ENCODE assay signal across 38 cellular contexts in genomic region chr17:75439287-75439686, GRCh38.
"Had no signal": no experiment of that assay in that cellular context is flagged by ENCODE, and none has a peak within 500 bp of the region (broad histone marks: within the 10 kb centered on the region; RNA-seq: fewer than 3 reads in every experiment).

No MANE protein-coding gene starts in this region.

- H3K4me3 ChIP-seq: adrenal gland, body of pancreas, breast epithelium, PC-9 had no signal

- H3K4me2 ChIP-seq: KMS-11, PC-9 had no signal

- ATAC-seq: activated naive CD4-positive, alpha-beta T cell treated with anti-CD3 and anti-CD28 coated beads, Interleukin-2, amount 50 U/mL, for 72 hours; activated T-cell treated with anti-CD3 and anti-CD28 coated beads, Interleukin-2, amount 50 U/mL, for 4 hours; body of pancreas had no signal

- DNase-seq: activated B cell treated with CpG ODN at 0.5 μM for 24 hours; activated CD4-positive, alpha-beta memory T cell treated with anti-CD3 and anti-CD28 coated beads for 36 hours; activated CD4-positive, alpha-beta T cell treated with anti-CD3 and anti-CD28 coated beads for 4 hours; activated CD4-positive, alpha-beta T cell treated with anti-CD3 and anti-CD28 coated beads, Interleukin-2, amount 50 U/mL, for 1 hour; activated CD4-positive, CD25-positive, alpha-beta regulatory T cell treated with anti-CD3 and anti-CD28 coated beads, Interleukin-2, amount 50 U/mL, for 72 hours; activated CD8-positive, alpha-beta memory T cell treated with anti-CD3 and anti-CD28 coated beads, Interleukin-2, amount 50 U/mL, for 4 hours; activated gamma-delta T cell treated with Interleukin-2 at 50 U/mL for 16 hours; activated naive CD4-positive, alpha-beta T cell treated with anti-CD3 and anti-CD28 coated beads for 36 hours; activated T-cell treated with anti-CD3 and anti-CD28 coated beads for 4 hours; activated T-cell treated with anti-CD3 and anti-CD28 coated beads, Interleukin-2, amount 50 U/mL, for 4 hours; adrenal gland; body of pancreas; caudate nucleus; cerebellar nuclear complex; NCI-H1092 treated with DMSO at 0.1 percent for 48 hours; NCI-H1417 treated with DMSO at 0.1 percent for 48 hours; NCI-H1694; NCI-H1930; NCI-H2171; NCI-H226; NCI-H446 treated with DMSO at 0.1 percent for 48 hours; NCI-H524; NCI-H69; NCI-H82; NK-92 treated with Interleukin-12 subunit alpha and Interleukin-12 subunit beta, amount 100 ng/mL, for 24 hours; PC-9; Right ventricle myocardium superior; SW 1271; T-helper 1 cell; T-helper 2 cell; T-helper 9 cell had no signal

- H3K9me3 ChIP-seq: adrenal gland, body of pancreas, breast epithelium had no signal

- H3K36me3 ChIP-seq: adrenal gland, breast epithelium had no signal

- FAIRE-seq: astrocyte, RCC 7860 had no signal

- H3K27ac ChIP-seq: body of pancreas, breast epithelium, KMS-11, PC-9, RWPE1, VCaP had no signal

- H3K4me1 ChIP-seq: body of pancreas, breast epithelium had no signal

- H3K9ac ChIP-seq: KMS-11 had no signal

- H2AFZ ChIP-seq: PC-9 had no signal

- H3K27me3 ChIP-seq: adrenal gland, body of pancreas, breast epithelium had no signal
